7 cellular contexts compared by ENCODE assay signal in genomic region chr5:151565971-151566370, GRCh38. TPM values are rescaled to one million over a fixed set of nuclear protein-coding genes. Genes with fewer than 3 reads are reported as not detected.
"Had no signal": no experiment of that assay in that cellular context is flagged by ENCODE, and none has a peak within 500 bp of the region (broad histone marks: within the 10 kb centered on the region; RNA-seq: fewer than 3 reads in every experiment).

No MANE protein-coding gene starts in this region.

- H3K27ac ChIP-seq: HL-60 had no signal

- ATAC-seq: HepG2, K562 had no signal

- H3K4me3 ChIP-seq: K562 had no signal

- DNase-seq: IMR-90, KBM-7 had no signal

- FAIRE-seq: HepG2, HTR-8/SVneo, K562 had no signal

RNA-seq across cellular contexts. Expression of gene FAT2, which starts 25.2 kb away (rescaled TPM):
- total RNA-seq: HepG2, HT-29, K562 had no signal
